ENCODE assay signal across 25 cellular contexts in the genomic region with DNA sequence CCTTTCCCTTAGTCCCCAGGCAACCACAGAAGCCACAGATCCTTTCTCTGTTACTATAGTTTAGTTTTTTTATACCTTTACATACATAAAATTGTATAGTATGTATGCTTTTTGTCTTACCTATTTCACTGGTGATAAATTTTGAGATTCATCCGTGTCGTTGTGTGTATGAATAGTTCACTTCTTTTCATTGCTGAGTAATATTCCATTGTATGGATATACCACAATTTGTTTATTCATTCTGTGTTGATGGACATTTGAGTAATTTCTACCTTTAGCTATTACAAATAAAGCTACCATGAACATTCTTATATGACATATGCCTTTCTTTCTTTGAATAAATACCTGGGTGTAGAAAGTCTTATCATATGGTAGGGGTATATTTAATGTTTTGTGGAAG.
DNase-seq lines count a peak whose midpoint lies in the region; ATAC-seq, FAIRE-seq and TF ChIP-seq lines count a peak whose summit lies in the region.
"Had no signal": no experiment of that assay in that cellular context is flagged by ENCODE, and none has a peak within 500 bp of the region (broad histone marks: within the 10 kb centered on the region; RNA-seq: fewer than 3 reads in every experiment).

No MANE protein-coding gene starts in this region.

- no peak for TF ChIP-seq CTCF in K562 (IDR thresholded peaks at IDR 0.05 in 2 of 3, conservative IDR thresholded peaks at IDR 0.05 in 1 of 3; ENCODE audit: insufficient read depth in 2 of 3, low read depth in 1 of 3, low read length in 3 of 3)

- in situ Hi-C loops in K562 (cut with MboI): no loop called here

- H3K36me3 Mint-ChIP-seq in activated CD4-positive, alpha-beta memory T cell treated with anti-CD3 and anti-CD28 coated beads for 36 hours: no peaks in the 10 kb centered on the region
- H3K36me3 Mint-ChIP-seq in activated CD4-positive, alpha-beta memory T cell treated with anti-CD3 and anti-CD28 coated beads, Interleukin-2, amount 10 ng/mL, durations not matched to agents 7 days and 5 days (ENCODE audit: low read depth): no peaks in the 10 kb centered on the region
- H3K36me3 Mint-ChIP-seq: CD14-positive monocyte; CD8-positive, alpha-beta memory T cell had no signal

- POLR2A ChIA-PET in activated CD4-positive, alpha-beta memory T cell treated with anti-CD3 and anti-CD28 coated beads for 36 hours (lab: Charles Lee): no interaction called here
- POLR2A ChIA-PET in activated CD4-positive, alpha-beta memory T cell treated with anti-CD3 and anti-CD28 coated beads, Interleukin-2, amount 10 ng/mL, durations not matched to agents 7 days and 5 days (lab: Charles Lee): no interaction called here
- POLR2A ChIA-PET in K562 (lab: Yijun Ruan, JAX): no interaction called here

- no peaks in the 10 kb centered on the region for H3K9me1 ChIP-seq in K562 (ENCODE audit: control insufficient read depth, insufficient read depth, low read length)

- H3K9me3 Mint-ChIP-seq in activated CD4-positive, alpha-beta memory T cell treated with anti-CD3 and anti-CD28 coated beads for 36 hours: peaks cover 9% of the 10 kb centered on the region
- H3K9me3 Mint-ChIP-seq in activated CD4-positive, alpha-beta memory T cell treated with anti-CD3 and anti-CD28 coated beads, Interleukin-2, amount 10 ng/mL, durations not matched to agents 7 days and 5 days: peaks cover 2% of the 10 kb centered on the region
- H3K9me3 Mint-ChIP-seq: CD4-positive, alpha-beta T cell; HFFc6 had no signal

- no peaks in the 10 kb centered on the region for H3K9me3 ChIP-seq in K562 (replicated peaks; ENCODE audit: control insufficient read depth, insufficient read depth, low read depth, low read length)
- H3K9me3 ChIP-seq: BE2C had no signal

- no peak for DNase-seq in activated CD4-positive, alpha-beta memory T cell treated with anti-CD3 and anti-CD28 coated beads for 36 hours
- no peak for DNase-seq in activated CD4-positive, alpha-beta memory T cell treated with anti-CD3 and anti-CD28 coated beads, Interleukin-2, amount 10 ng/mL, durations not matched to agents 7 days and 5 days
- DNase-seq in GM19239 (ENCODE audit: insufficient read length, low spot score) (no peak), K562 (ENCODE audit: extremely low read depth in 1 of 4, low spot score in 3 of 4) (no peak), NCI-H2227 (lab: John Stamatoyannopoulos, UW; ENCODE audit: unreplicated experiment) (no peak), NCI-H2196 treated with DMSO at 0.1 percent for 48 hours (lab: John Stamatoyannopoulos, UW; ENCODE audit: unreplicated experiment) (no peak)
- DNase-seq in activated CD4-positive, alpha-beta T cell treated with anti-CD3 and anti-CD28 coated beads, Interleukin-2, amount 50 U/mL, for 4 hours: no peak
- DNase-seq: 8988T; ACHN; AML-193; BE2C; CD4-positive, alpha-beta T cell; CD8-positive, alpha-beta memory T cell; DMS53; DMS79 treated with DMSO at 0.1 percent for 48 hours; GF-D8; GM23248; H9; HFFc6 had no signal

- no TSS peak for BruUV-seq in K562 (replicated peaks; lab: Mats Ljungman, UMichigan)

- H3K4me3 Mint-ChIP-seq in activated CD4-positive, alpha-beta memory T cell treated with anti-CD3 and anti-CD28 coated beads for 36 hours: no peak overlapping the region
- H3K4me3 Mint-ChIP-seq in activated CD4-positive, alpha-beta memory T cell treated with anti-CD3 and anti-CD28 coated beads, Interleukin-2, amount 10 ng/mL, durations not matched to agents 7 days and 5 days: no peak overlapping the region
- H3K4me3 Mint-ChIP-seq: CD14-positive monocyte; CD4-positive, alpha-beta T cell; CD8-positive, alpha-beta memory T cell; H9; HFFc6 had no signal

- no peaks in the 10 kb centered on the region for H4K20me1 ChIP-seq in K562 (replicated peaks; ENCODE audit: control insufficient read depth, insufficient read depth, low read length)
- H4K20me1 ChIP-seq: BLaER1 treated with 17β-estradiol and CSF1 and Interleukin-3, amounts not matched to agents 10 nM and 100 nM had no signal

- H3K4me1 Mint-ChIP-seq in activated CD4-positive, alpha-beta memory T cell treated with anti-CD3 and anti-CD28 coated beads for 36 hours (ENCODE audit: low read depth): peaks cover 8% of the 10 kb centered on the region
- H3K4me1 Mint-ChIP-seq in activated CD4-positive, alpha-beta memory T cell treated with anti-CD3 and anti-CD28 coated beads, Interleukin-2, amount 10 ng/mL, durations not matched to agents 7 days and 5 days: peaks cover 11% of the 10 kb centered on the region

- H3K27ac Mint-ChIP-seq in activated CD4-positive, alpha-beta memory T cell treated with anti-CD3 and anti-CD28 coated beads for 36 hours: peak overlapping the region; percentile 12
- no peak overlapping the region for H3K27ac Mint-ChIP-seq in activated CD4-positive, alpha-beta memory T cell treated with anti-CD3 and anti-CD28 coated beads, Interleukin-2, amount 10 ng/mL, durations not matched to agents 7 days and 5 days
- H3K27ac Mint-ChIP-seq: CD14-positive monocyte; CD4-positive, alpha-beta T cell; CD8-positive, alpha-beta memory T cell; H9; HFFc6 had no signal

- intact Hi-C loops in activated CD4-positive, alpha-beta memory T cell treated with anti-CD3 and anti-CD28 coated beads for 36 hours (cut with micrococcal nuclease): no loop called here
- intact Hi-C loops in K562 (cut with micrococcal nuclease): no loop called here

- no peak for TF ChIP-seq EP300 in K562 (IDR thresholded peaks at IDR 0.05; ENCODE audit: low read length)

- peaks cover 0 to 6% of the 10 kb centered on the region in 2 experiments; a peak in 1 of 5 replicates for H3K27me3 ChIP-seq in K562 (ENCODE audit: control insufficient read depth in 2 of 2, insufficient read depth in 2 of 2, low read length in 2 of 2)
- H3K27me3 ChIP-seq: BE2C; BLaER1 treated with 17β-estradiol and CSF1 and Interleukin-3, amounts not matched to agents 10 nM and 100 nM had no signal

- H3K27me3 Mint-ChIP-seq in activated CD4-positive, alpha-beta memory T cell treated with anti-CD3 and anti-CD28 coated beads for 36 hours: no peaks in the 10 kb centered on the region
- peaks cover 5% of the 10 kb centered on the region for H3K27me3 Mint-ChIP-seq in activated CD4-positive, alpha-beta memory T cell treated with anti-CD3 and anti-CD28 coated beads, Interleukin-2, amount 10 ng/mL, durations not matched to agents 7 days and 5 days
- H3K27me3 Mint-ChIP-seq: CD4-positive, alpha-beta T cell had no signal

- no peak overlapping the region for H3K27ac ChIP-seq in K562 (ENCODE audit: extremely low read depth, low read depth, low read length)
- H3K27ac ChIP-seq: A549; BLaER1 treated with 17β-estradiol and CSF1 and Interleukin-3, amounts not matched to agents 10 nM and 100 nM; GM23248 had no signal

- no peaks in the 10 kb centered on the region for H3K36me3 ChIP-seq in K562 (ENCODE audit: control insufficient read depth, insufficient read depth, low read length)
- H3K36me3 ChIP-seq: BE2C; BLaER1 treated with 17β-estradiol and CSF1 and Interleukin-3, amounts not matched to agents 10 nM and 100 nM had no signal

- H3K9ac ChIP-seq in K562 (ENCODE audit: insufficient read depth in 1 of 2, low read depth in 2 of 2, low read length in 2 of 2): no peak overlapping the region
- H3K9ac ChIP-seq: BLaER1 treated with 17β-estradiol and CSF1 and Interleukin-3, amounts not matched to agents 10 nM and 100 nM; GM23248 had no signal

- H3K4me1 ChIP-seq in K562 (replicated peaks in 1 of 2; ENCODE audit: control insufficient read depth in 2 of 2, insufficient read depth in 2 of 2, low read length in 2 of 2): no peaks in the 10 kb centered on the region
- H3K4me1 ChIP-seq: A549, BE2C had no signal

- no peak overlapping the region for H2AFZ ChIP-seq in K562 (ENCODE audit: low read depth, low read length)
- H2AFZ ChIP-seq: GM23248 had no signal

- no peaks in the 10 kb centered on the region for H3K79me2 ChIP-seq in K562 (ENCODE audit: control insufficient read depth, insufficient read depth, low read length)

- WGBS in K562 (ENCODE audit: insufficient coverage, low coverage, missing lambda C conversion rate): 0% methylated on average over 2 of the region's 2 CpGs

- TF ChIP-seq POLR2A in K562 (conservative IDR thresholded peaks at IDR 0.05): no peak

- no peak overlapping the region for H3K4me2 ChIP-seq in K562 (ENCODE audit: insufficient read depth, low read length)
- H3K4me2 ChIP-seq: A549; BLaER1 treated with 17β-estradiol and CSF1 and Interleukin-3, amounts not matched to agents 10 nM and 100 nM had no signal

- no peak for ATAC-seq in K562
- ATAC-seq: A549, HCT116 had no signal

- H3K4me3 ChIP-seq in K562: no peak overlapping the region
- H3K4me3 ChIP-seq: A549; BLaER1 treated with 17β-estradiol and CSF1 and Interleukin-3, amounts not matched to agents 10 nM and 100 nM; GM23248 had no signal

- peak; percentile 23 for FAIRE-seq in GM19239 (lab: Jason Lieb, UNC)
- FAIRE-seq in K562 (lab: Jason Lieb, UNC): no peak
- FAIRE-seq: A549, GM12891, GM18507 had no signal

- no peak for TF ChIP-seq RAD21 in K562 (CRISPR knock-in tag; conservative IDR thresholded peaks at IDR 0.05 in 1 of 2, IDR thresholded peaks at IDR 0.05 in 1 of 2)

- CTCF ChIA-PET in activated CD4-positive, alpha-beta memory T cell treated with anti-CD3 and anti-CD28 coated beads for 36 hours (lab: Charles Lee): interaction anchor here (1.0 to 1.1 kb wide), 2 partner anchors 10 to 16 kb away, joined by 3 to 4 read pairs; no protein-coding TSS in a partner anchor
- CTCF ChIA-PET in activated CD4-positive, alpha-beta memory T cell treated with anti-CD3 and anti-CD28 coated beads, Interleukin-2, amount 10 ng/mL, durations not matched to agents 7 days and 5 days (lab: Charles Lee): no interaction called here
- CTCF ChIA-PET in K562 (lab: Yijun Ruan, JAX; ENCODE audit: low intra/inter-chr PET ratio): no interaction called here

TF ChIP-seq in K562, 482 proteins besides CTCF, POLR2A, EP300 and RAD21 (continues in another document):
- TF ChIP-seq ZNF146 (CRISPR knock-in tag; IDR thresholded peaks at IDR 0.05; ENCODE audit: unreplicated experiment) (peak; percentile 87), RBM25 (IDR thresholded peaks at IDR 0.05; ENCODE audit: low read depth, low read length, severe bottlenecking) (peak; percentile 11)
